Comparison of ENCODE assay signal across 8 cellular contexts in the genomic region with DNA sequence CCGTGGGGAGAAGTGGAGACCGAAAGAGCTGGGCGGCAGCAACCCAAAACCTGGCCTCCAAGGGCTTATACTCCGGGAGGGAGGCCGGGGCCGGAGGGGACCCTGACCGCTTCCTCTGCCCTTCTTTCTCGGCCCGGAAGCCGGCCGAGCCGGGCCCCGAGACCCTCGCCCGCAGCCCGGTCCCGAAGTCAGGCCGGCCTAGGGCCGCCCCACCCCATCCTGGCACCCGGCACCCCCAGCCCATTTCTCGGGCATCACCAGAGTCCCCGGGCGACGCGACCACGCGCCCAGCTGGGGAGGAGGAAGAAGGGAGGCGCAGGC. TPM values are rescaled to one million over a fixed set of nuclear protein-coding genes. Genes with fewer than 3 reads are reported as not detected.
DNase-seq lines count a peak whose midpoint lies in the region; ATAC-seq and TF ChIP-seq lines count a peak whose summit lies in the region.

No MANE protein-coding gene starts in this region.

- no peak for DNase-seq in IMR-90
- DNase-seq in caudate nucleus (lab: John Stamatoyannopoulos, UW): no peak
- peak in 1 of 3 donors; percentile 39 for DNase-seq in mucosa of descending colon
- no peak for DNase-seq in NCI-H524 (lab: John Stamatoyannopoulos, UW)
- DNase-seq in AG08396 (ENCODE audit: low spot score): no peak
- no peak for DNase-seq in SHP77 (lab: John Stamatoyannopoulos, UW)

- H2AK9ac ChIP-seq in IMR-90 (replicated peaks; ENCODE audit: low read depth, low read length, poor library complexity): peak overlapping the region; percentile 97

- H3K14ac ChIP-seq in IMR-90 (replicated peaks; ENCODE audit: low read depth, low read length): 0 out of 2 replicates have a peak overlapping the region, but pooled peaks have one; percentile 75

- H4K20me1 ChIP-seq in BLaER1: peaks cover 29% of the 10 kb centered on the region
- H4K20me1 ChIP-seq in IMR-90 (ENCODE audit: insufficient read depth, low read length): peaks cover under 1% of the 10 kb centered on the region; the same call in 1 of the 2 replicates

- no peak overlapping the region; the same call in 1 of the 2 replicates for H4K91ac ChIP-seq in IMR-90 (ENCODE audit: insufficient read depth, low read depth, low read length)

- H4K8ac ChIP-seq in IMR-90 (ENCODE audit: low read depth in 2 of 2, low read length in 2 of 2): peak overlapping the region in 1 of 2 experiments; percentile 63; a peak in 1 of 4 replicates

- 0% methylated on average over 1 of the region's 28 CpGs; no CpG with 5 or more reads in 1 of the 2 experiments for WGBS in IMR-90 (ENCODE audit: extremely low coverage in 2 of 2, insufficient read length in 1 of 2), 2 experiments

- BruUV-seq in IMR-90 (replicated peaks; lab: Mats Ljungman, UMichigan): no TSS peak

- in situ Hi-C loops in IMR-90 (cut with MboI; ENCODE audit: low sequenced_read_pairs): no loop called here

- no peaks in the 10 kb centered on the region for H3K9me3 ChIP-seq in BLaER1
- H3K9me3 ChIP-seq in IMR-90 (ENCODE audit: control insufficient read depth, insufficient read depth, low read length): no peaks in the 10 kb centered on the region
- H3K9me3 ChIP-seq in mucosa of descending colon: no peaks in the 10 kb centered on the region

- TF ChIP-seq RAD21 in IMR-90 (IDR thresholded peaks at IDR 0.05; ENCODE audit: low read length): no peak

- intact Hi-C loops in IMR-90 (cut with micrococcal nuclease): loop anchor here (1.0 to 5.0 kb wide), 6 partner anchors 57 to 287 kb away; partner anchors contain the start of gene TMEM242
- intact Hi-C loops in mucosa of descending colon (cut with DNase I, micrococcal nuclease): loop anchor here in 1 of 2 donors (5.0 kb wide), 1 partner anchor 58 kb away; the partner anchor contains the start of gene TMEM242

- dilution Hi-C loops in IMR-90 (cut with HindIII; ENCODE audit: low sequenced_read_pairs, unreplicated experiment): no loop called here

- no peak overlapping the region; the same call in 1 of the 2 replicates for H2AK5ac ChIP-seq in IMR-90 (ENCODE audit: low read depth, low read length)

- H2BK5ac ChIP-seq in IMR-90 (ENCODE audit: low read depth, low read length, poor library complexity, severe bottlenecking): peak overlapping the region; percentile 64

- H2BK20ac ChIP-seq in IMR-90 (ENCODE audit: low read depth, low read length): no peak overlapping the region

- peak overlapping the region; percentile 42; the same call in 1 of the 2 replicates for H3K4ac ChIP-seq in IMR-90 (ENCODE audit: low read depth, low read length)

- H4K5ac ChIP-seq in IMR-90 (ENCODE audit: low read depth, low read length): 0 out of 2 replicates have a peak overlapping the region, but pooled peaks have one; percentile 4

- peak overlapping the region; percentile 97 for H2AFZ ChIP-seq in IMR-90 (replicated peaks; ENCODE audit: low read length, poor library complexity)

- H3K79me1 ChIP-seq in IMR-90 (ENCODE audit: low read depth in 1 of 2, low read length in 2 of 2): peaks cover 7 to 19% of the 10 kb centered on the region in 2 experiments; a peak in 3 of 4 replicates

- POLR2A ChIA-PET in IMR-90 (lab: Charles Lee; ENCODE audit: unreplicated experiment): no interaction called here

- peak overlapping the region; percentile 92 for H3K4me2 ChIP-seq in BLaER1
- peak overlapping the region; percentile 67 for H3K4me2 ChIP-seq in IMR-90 (ENCODE audit: low read depth, low read length)

- H3K9ac ChIP-seq in BLaER1 (peak overlapping the region; percentile 88), IMR-90 (ENCODE audit: low read depth, low read length) (peak overlapping the region; percentile 74)

- H3K18ac ChIP-seq in IMR-90 (ENCODE audit: low read depth, low read length): no peak overlapping the region; the same call in 1 of the 2 replicates

- H3K9me1 ChIP-seq in IMR-90 (ENCODE audit: insufficient read depth, low read length): 0 out of 2 replicates have a peak, but pooled peaks cover 3% of the 10 kb centered on the region

- H3K36me3 ChIP-seq in BLaER1 (no peaks in the 10 kb centered on the region), IMR-90 (ENCODE audit: control insufficient read depth, insufficient read depth, low read length) (no peaks in the 10 kb centered on the region), mucosa of descending colon (ENCODE audit: low read depth) (no peaks in the 10 kb centered on the region)

- H2BK120ac ChIP-seq in IMR-90 (ENCODE audit: low read depth, low read length): no peak overlapping the region; the same call in 1 of the 2 replicates

- CTCF ChIA-PET in IMR-90 (lab: Yijun Ruan, JAX): interaction anchor here (1.0 kb wide), 1 partner anchor 287 kb away, joined by 7 read pairs; no protein-coding TSS in a partner anchor

- H3K4me3 ChIP-seq in BLaER1: peak overlapping the region; percentile 97
- peak overlapping the region; percentile 71 for H3K4me3 ChIP-seq in IMR-90 (ENCODE audit: insufficient read depth, low read depth, low read length)
- H3K4me3 ChIP-seq in mucosa of descending colon: peak overlapping the region; percentile 97

- H3K23ac ChIP-seq in IMR-90 (ENCODE audit: low read depth, low read length): peak overlapping the region; percentile 71; the same call in 1 of the 2 replicates

- H2BK15ac ChIP-seq in IMR-90 (ENCODE audit: low read depth, low read length): no peak overlapping the region

- peak overlapping the region; percentile 51 for H3K56ac ChIP-seq in IMR-90 (ENCODE audit: extremely low read depth, insufficient read depth, low read length)

- TF ChIP-seq POLR2A in IMR-90 (IDR thresholded peaks at IDR 0.05; ENCODE audit: low read depth, low read length): no peak

- TF ChIP-seq CTCF in IMR-90 (conservative IDR thresholded peaks at IDR 0.05; ENCODE audit: low read depth, low read length) (no peak), mucosa of descending colon (IDR thresholded peaks at IDR 0.05) (no peak)

- ATAC-seq in GM21447 (IDR thresholded peaks at IDR 0.05; ENCODE audit: unreplicated experiment) (peak; percentile 4), IMR-90 (ENCODE audit: low read depth) (peak; percentile 3), mucosa of descending colon (peak; percentile 21)

- peak overlapping the region; percentile 85 for H3K27ac ChIP-seq in BLaER1
- peak overlapping the region; percentile 69 for H3K27ac ChIP-seq in IMR-90 (ENCODE audit: insufficient read depth, low read length)
- peak overlapping the region; percentile 87 for H3K27ac ChIP-seq in caudate nucleus (ENCODE audit: low read depth, low read length)

- H3K27me3 ChIP-seq in BLaER1: peaks cover 17% of the 10 kb centered on the region
- no peaks in the 10 kb centered on the region for H3K27me3 ChIP-seq in IMR-90 (ENCODE audit: control insufficient read depth, insufficient read depth, low read length)

- peaks cover 23% of the 10 kb centered on the region for H3K4me1 ChIP-seq in BLaER1
- no peaks in the 10 kb centered on the region for H3K4me1 ChIP-seq in IMR-90 (ENCODE audit: control insufficient read depth, insufficient read depth, low read length)
- peaks cover 6% of the 10 kb centered on the region for H3K4me1 ChIP-seq in mucosa of descending colon (ENCODE audit: low read depth)

TF ChIP-seq in IMR-90, 13 proteins besides CTCF, POLR2A, EP300 and RAD21:
- TF ChIP-seq MXI1 (IDR thresholded peaks at IDR 0.05; ENCODE audit: borderline replicate concordance, low read depth, low read length) (no peak), SMC3 (IDR thresholded peaks at IDR 0.05; ENCODE audit: low read depth, low read length) (no peak), FOS (IDR thresholded peaks at IDR 0.05; ENCODE audit: low read depth, low read length) (no peak), RCOR1 (IDR thresholded peaks at IDR 0.05; ENCODE audit: insufficient replicate concordance, low read length) (no peak), CHD1 (IDR thresholded peaks at IDR 0.05; ENCODE audit: low read depth, low read length) (no peak), MAFK (IDR thresholded peaks at IDR 0.05; ENCODE audit: low read depth, low read length) (no peak), RFX5 (IDR thresholded peaks at IDR 0.05; ENCODE audit: low read depth, low read length) (no peak), MAZ (IDR thresholded peaks at IDR 0.05; ENCODE audit: borderline replicate concordance, low read depth, low read length) (no peak), CEBPB (IDR thresholded peaks at IDR 0.05; ENCODE audit: low read depth, low read length) (no peak)
- TF ChIP-seq, protein P1, sequence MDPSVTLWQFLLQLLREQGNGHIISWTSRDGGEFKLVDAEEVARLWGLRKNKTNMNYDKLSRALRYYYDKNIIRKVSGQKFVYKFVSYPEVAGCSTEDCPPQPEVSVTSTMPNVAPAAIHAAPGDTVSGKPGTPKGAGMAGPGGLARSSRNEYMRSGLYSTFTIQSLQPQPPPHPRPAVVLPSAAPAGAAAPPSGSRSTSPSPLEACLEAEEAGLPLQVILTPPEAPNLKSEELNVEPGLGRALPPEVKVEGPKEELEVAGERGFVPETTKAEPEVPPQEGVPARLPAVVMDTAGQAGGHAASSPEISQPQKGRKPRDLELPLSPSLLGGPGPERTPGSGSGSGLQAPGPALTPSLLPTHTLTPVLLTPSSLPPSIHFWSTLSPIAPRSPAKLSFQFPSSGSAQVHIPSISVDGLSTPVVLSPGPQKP (IDR thresholded peaks at IDR 0.05; ENCODE audit: borderline replicate concordance, low read depth, low read length): no peak

RNA-seq across cellular contexts. Expression of gene ZDHHC14, which starts 0.6 kb away (rescaled TPM):
- total RNA-seq in IMR-90 (2012; rRNA removed) (0.56 and 0.90 TPM in 2 replicates), mucosa of descending colon (10 to 100 TPM in 2 of 3 donors, 1 to 10 TPM in 1; 9.1 to 10.5 (median 10.0) TPM)
- polyA plus RNA-seq in IMR-90 (2012; rRNA removed): 2.0 and 3.0 TPM in 2 replicates
- 1.3 and 2.6 TPM in 2 replicates for polyA plus RNA-seq in IMR-90 (2012; cell fraction: cytosol; rRNA removed)
- 3.0 and 3.8 TPM in 2 replicates for polyA plus RNA-seq in IMR-90 (2012; cell fraction: nucleus; rRNA removed; ENCODE audit: low replicate concordance)

RNA-seq across cellular contexts. Expression of gene TMEM242, which starts 57.1 kb away (rescaled TPM):
- 2.3 and 4.2 TPM in 2 replicates for total RNA-seq in IMR-90 (2012; rRNA removed)
- polyA plus RNA-seq in IMR-90 (2012; rRNA removed): 4.3 and 4.6 TPM in 2 replicates
- polyA plus RNA-seq in IMR-90 (2012; cell fraction: cytosol; rRNA removed): 1.9 and 2.1 TPM in 2 replicates
- 0.70 and 2.6 TPM in 2 replicates for polyA plus RNA-seq in IMR-90 (2012; cell fraction: nucleus; rRNA removed; ENCODE audit: low replicate concordance)
- total RNA-seq in mucosa of descending colon: 10 to 100 TPM; 10.0 to 14.1 (median 13.4) TPM
